ENCODE assay signal across 8 cellular contexts in the genomic region with DNA sequence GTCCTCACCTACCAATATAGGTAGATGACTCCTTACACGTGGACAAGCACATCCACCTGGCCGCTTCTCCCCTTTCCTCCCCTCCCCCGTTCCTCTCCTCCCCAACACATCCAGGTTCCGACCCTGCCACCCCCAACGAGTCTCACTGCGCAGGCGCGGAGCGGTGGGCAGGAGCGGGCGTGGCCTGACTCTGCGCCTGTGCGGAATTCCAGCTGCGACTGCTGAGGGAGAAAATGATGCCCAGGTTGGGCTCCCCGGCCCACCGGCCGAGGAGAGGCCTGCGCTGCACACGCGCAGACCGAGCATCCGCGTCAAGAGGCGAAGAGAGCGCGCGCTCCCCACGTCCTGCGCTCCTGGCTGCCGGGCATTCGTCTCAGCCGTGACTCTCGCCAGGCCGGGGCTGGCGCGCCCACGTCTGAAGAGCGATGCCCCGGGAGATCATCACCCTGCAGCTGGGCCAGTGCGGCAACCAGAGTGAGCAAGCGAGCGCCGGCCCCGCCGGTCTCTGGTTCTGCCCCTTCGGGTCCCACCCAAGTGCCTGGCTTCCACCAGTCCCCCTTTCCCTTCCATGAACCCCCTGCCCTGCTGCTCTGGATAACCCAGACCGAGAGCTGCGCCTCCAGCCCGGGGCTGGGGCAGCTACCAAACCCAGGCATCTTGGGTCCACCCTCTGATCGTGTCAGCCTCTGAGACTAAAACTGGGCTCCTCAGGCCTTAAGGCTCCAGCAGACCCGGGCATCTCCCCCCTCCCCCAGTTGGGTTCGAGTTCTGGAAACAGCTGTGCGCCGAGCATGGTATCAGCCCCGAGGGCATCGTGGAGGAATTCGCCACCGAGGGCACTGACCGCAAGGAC. TPM values are rescaled to one million over a fixed set of nuclear protein-coding genes. Genes with fewer than 3 reads are reported as not detected.
DNase-seq lines count a peak whose midpoint lies in the region; ATAC-seq, FAIRE-seq and TF ChIP-seq lines count a peak whose summit lies in the region.

Gene TUBG2 (plus strand): TSS at position 206 of the 853 bp plus-strand sequence. CDS start 220 bp downstream, at position 426.

- no peaks in the 10 kb centered on the region for H4K20me1 ChIP-seq in HepG2 (ENCODE audit: insufficient read depth, low read length)

- no peaks in the 10 kb centered on the region; a peak in 1 of 5 replicates for H3K27me3 ChIP-seq in HepG2 (ENCODE audit: control insufficient read depth in 1 of 2, insufficient read depth in 2 of 2, low read length in 2 of 2)

- peak within 1 kb of the TSS; percentile 82 for H3K27ac ChIP-seq in HepG2 (ENCODE audit: extremely low read length, insufficient read depth, low read length)

- in situ Hi-C loops in HepG2 (cut with HindIII; ENCODE audit: extremely low pct_ligation_motif_present, low pct_unique_long_range_greater_than_20kb) = no loop called here

- no peak; the same call in 1 of the 2 replicates for TF ChIP-seq CTCF in HepG2 (CRISPR knock-in tag; IDR thresholded peaks at IDR 0.05)

- TF ChIP-seq POLR2A in HepG2 (IDR thresholded peaks at IDR 0.05; ENCODE audit: insufficient read depth in 1 of 2, low read depth in 2 of 2, low read length in 2 of 2) = peak; percentile 74 to 93

- TF ChIP-seq RAD21 in HepG2 (CRISPR knock-in tag; IDR thresholded peaks at IDR 0.05) = no peak; the same call in 1 of the 2 replicates

- 0 out of 2 replicates have a peak, but pooled peaks cover 5% of the 10 kb centered on the region for H3K9me3 ChIP-seq in HepG2 (ENCODE audit: low read length)

- H3K9ac ChIP-seq in HepG2 (ENCODE audit: insufficient read depth, low read depth, low read length) = peak within 1 kb of the TSS; percentile 86

- H3K4me2 ChIP-seq in HepG2 (ENCODE audit: low read depth, low read length) = peak within 1 kb of the TSS; percentile 97

- peak within 1 kb of the TSS; percentile 76 to 94 (median 93) for H3K4me3 ChIP-seq in HepG2 (replicated peaks in 1 of 3; ENCODE audit: insufficient read depth in 1 of 3, low read depth in 2 of 3, low read length in 3 of 3)

- peak; percentile 63 for FAIRE-seq in HepG2 (lab: Jason Lieb, UNC)

- BruUV-seq in HepG2 (replicated peaks; lab: Mats Ljungman, UMichigan) = no TSS peak

- intact Hi-C loops in HepG2 (cut with micrococcal nuclease; ENCODE audit: unreplicated experiment) = loop anchor here (5.0 kb wide), 1 partner anchor 42 kb away; no protein-coding TSS in a partner anchor

- H2AFZ ChIP-seq in HepG2 (ENCODE audit: low read length) = peak within 1 kb of the TSS; percentile 91

- no peaks in the 10 kb centered on the region for H3K79me2 ChIP-seq in HepG2 (ENCODE audit: insufficient read depth, low read length)

- POLR2A ChIA-PET in HepG2 (lab: Yijun Ruan, JAX) = interaction anchor here (0.5 to 4.5 kb wide), 17 partner anchors 9 to 181 kb away, joined by 3 to 65 read pairs (median 5); partner anchors contain the start of genes CCR10, EZH1, NAGLU and PLEKHH3

- CTCF ChIA-PET in HepG2 (lab: Yijun Ruan, JAX; ENCODE audit: low intra/inter-chr PET ratio, low total read pairs) = no interaction called here

- ATAC-seq in HG02798 (IDR thresholded peaks at IDR 0.05; ENCODE audit: poor library complexity, unreplicated experiment) (peak; percentile 66), HepG2 (peak; percentile 92)

- peaks cover 47% of the 10 kb centered on the region for H3K4me1 ChIP-seq in HepG2 (ENCODE audit: insufficient read depth, low read length)

- no peak for TF ChIP-seq EP300 in HepG2 (IDR thresholded peaks at IDR 0.05; ENCODE audit: low read depth in 2 of 2, low read length in 2 of 2)
- peak; percentile 51; the same call in 1 of the 2 replicates for TF ChIP-seq EP300 in HepG2 (CRISPR knock-in tag; IDR thresholded peaks at IDR 0.05; ENCODE audit: borderline replicate concordance)

- peaks cover 4 to 16% of the 10 kb centered on the region in 2 experiments; a peak in 4 of 5 replicates for H3K36me3 ChIP-seq in HepG2 (replicated peaks in 1 of 2; ENCODE audit: control insufficient read depth in 1 of 2, insufficient read depth in 2 of 2, low read length in 2 of 2)

- WGBS in HepG2 (ENCODE audit: low lambda C conversion rate) = under 1% methylated on average over 44 of the region's 59 CpGs

- DNase-seq in DMS 273 treated with DMSO at 0.1 percent for 48 hours (lab: John Stamatoyannopoulos, UW) (peak; percentile 79), NCI-H510A treated with DMSO at 0.1 percent for 48 hours (lab: John Stamatoyannopoulos, UW) (peak; percentile 95), dermis blood vessel endothelial cell (peak; percentile 87), HepG2 (ENCODE audit: low spot score) (peak; percentile 92), KG1 (lab: John Stamatoyannopoulos, UW) (no peak)
- DNase-seq in activated CD4-positive, alpha-beta T cell treated with anti-CD3 and anti-CD28 coated beads, Interleukin-2, amount 50 U/mL, for 48 hours = peak; percentile 84 to 87
- DNase-seq in stimulated activated CD4-positive, alpha-beta T cell treated with anti-CD3 and anti-CD28 coated beads, Interleukin-4, amount 100 ng/mL, for 1 hour = peak; percentile 82

TF ChIP-seq in HepG2, 621 proteins besides CTCF, POLR2A, EP300 and RAD21 (continues in another document):
- TF ChIP-seq ZKSCAN1 (IDR thresholded peaks at IDR 0.05; ENCODE audit: low read length) = no peak
- TF ChIP-seq THAP9 (CRISPR knock-in tag; IDR thresholded peaks at IDR 0.05; ENCODE audit: borderline replicate concordance) = peak; percentile 57; the same call in 1 of the 2 replicates
- TF ChIP-seq ZNF570 (CRISPR knock-in tag; IDR thresholded peaks at IDR 0.05; ENCODE audit: borderline replicate concordance) = no peak
- no peak for TF ChIP-seq MTF2 (CRISPR knock-in tag; IDR thresholded peaks at IDR 0.05; ENCODE audit: borderline replicate concordance)
- no peak; the same call in 1 of the 2 replicates for TF ChIP-seq ZNF264 (CRISPR knock-in tag; IDR thresholded peaks at IDR 0.05)
- TF ChIP-seq ZNF431 (CRISPR knock-in tag; IDR thresholded peaks at IDR 0.05; ENCODE audit: borderline replicate concordance, low read depth) = no peak
- TF ChIP-seq HMG20A (CRISPR knock-in tag; IDR thresholded peaks at IDR 0.05; ENCODE audit: borderline replicate concordance) = no peak
- TF ChIP-seq ZNF703 (CRISPR knock-in tag; IDR thresholded peaks at IDR 0.05; ENCODE audit: borderline replicate concordance) = no peak
- no peak for TF ChIP-seq FOXA1 (IDR thresholded peaks at IDR 0.05)
- TF ChIP-seq FOXA1 (CRISPR knock-in tag; IDR thresholded peaks at IDR 0.05) = no peak

RNA-seq across cellular contexts. Expression of gene TUBG2, which starts in this region (rescaled TPM):
- 6.4 and 7.7 TPM in 2 replicates for total RNA-seq in dermis blood vessel endothelial cell
- 6.6 and 16.0 TPM in 2 replicates for total RNA-seq in HepG2 (2016; rRNA removed; fragmentation: Illumina TruSeq; extraction: Trizol)
- total RNA-seq in HepG2 (2016; cell fraction: cytosol; rRNA removed; fragmentation: Illumina TruSeq; extraction: Trizol; ENCODE audit: low read depth) = 6.2 and 7.8 TPM in 2 replicates
- total RNA-seq in HepG2 (2016; cell fraction: insoluble cytoplasmic fraction; rRNA removed; fragmentation: Illumina TruSeq; extraction: Trizol) = 5.9 and 16.8 TPM in 2 replicates
- 10.7 and 11.2 TPM in 2 replicates for total RNA-seq in HepG2 (2016; cell fraction: membrane; rRNA removed; fragmentation: Illumina TruSeq; extraction: Trizol)
- total RNA-seq in HepG2 (2016; cell fraction: nucleus; rRNA removed; fragmentation: Illumina TruSeq; extraction: Trizol) = 22.8 and 25.9 TPM in 2 replicates
- polyA plus RNA-seq in HepG2 (2011; rRNA removed) = 42.3 and 48.3 TPM in 2 replicates
- 26.1 and 26.6 TPM in 2 replicates for polyA plus RNA-seq in HepG2 (2011; cell fraction: cytosol; rRNA removed)
- polyA plus RNA-seq in HepG2 (2011; cell fraction: nucleus; rRNA removed) = 251 and 257 TPM in 2 replicates
- polyA plus RNA-seq in HepG2 (2012) = 33.9 and 38.4 TPM in 2 replicates
- 10.7 and 13.2 TPM in 2 replicates for polyA plus RNA-seq in HepG2 (2016; cell fraction: cytosol; fragmentation: Illumina TruSeq; extraction: Trizol; ENCODE audit: low read depth)
- polyA plus RNA-seq in HepG2 (2016; cell fraction: insoluble cytoplasmic fraction; fragmentation: Illumina TruSeq; extraction: Trizol; ENCODE audit: low read depth) = 13.2 and 18.2 TPM in 2 replicates
- polyA plus RNA-seq in HepG2 (2016; cell fraction: membrane; fragmentation: Illumina TruSeq; extraction: Trizol; ENCODE audit: low read depth) = 19.9 and 20.4 TPM in 2 replicates
- polyA plus RNA-seq in HepG2 (2016; cell fraction: nucleus; fragmentation: Illumina TruSeq; extraction: Trizol; ENCODE audit: insufficient read depth, low read depth) = 85.4 and 93.9 TPM in 2 replicates
- polyA minus RNA-seq in HepG2 (2011; rRNA and poly(A)+ RNA removed; ENCODE audit: low replicate concordance) = 4.8 and 24.0 TPM in 2 replicates
- 8.4 and 8.6 TPM in 2 replicates for polyA minus RNA-seq in HepG2 (2011; cell fraction: cytosol; rRNA and poly(A)+ RNA removed)
- polyA minus RNA-seq in HepG2 (2011; cell fraction: nucleus; rRNA and poly(A)+ RNA removed) = 41.6 and 47.0 TPM in 2 replicates
